34 cellular contexts compared by ENCODE assay signal in genomic region chr19:30704716-30705115, GRCh38.
DNase-seq lines count a peak whose midpoint lies in the region; ATAC-seq, FAIRE-seq and TF ChIP-seq lines count a peak whose summit lies in the region.
"Had no signal": no experiment of that assay in that cellular context is flagged by ENCODE, and none has a peak within 500 bp of the region (broad histone marks: within the 10 kb centered on the region; RNA-seq: fewer than 3 reads in every experiment).

No MANE protein-coding gene starts in this region.

- no peak overlapping the region for H3K9ac ChIP-seq in HepG2 (ENCODE audit: insufficient read depth, low read depth, low read length)
- H3K9ac ChIP-seq: BLaER1; BLaER1 treated with 17β-estradiol and CSF1 and Interleukin-3, amounts not matched to agents 10 nM and 100 nM had no signal

- POLR2A ChIA-PET in HepG2 (lab: Yijun Ruan, JAX) (no interaction called here), A549 (lab: Yijun Ruan, JAX) (no interaction called here)

- H4K20me1 ChIP-seq in HepG2 (ENCODE audit: insufficient read depth, low read length), result no peaks in the 10 kb centered on the region
- H4K20me1 ChIP-seq: BLaER1; BLaER1 treated with 17β-estradiol and CSF1 and Interleukin-3, amounts not matched to agents 10 nM and 100 nM had no signal

- intact Hi-C loops in HepG2 (cut with micrococcal nuclease; ENCODE audit: unreplicated experiment) (no loop called here), right lobe of liver (cut with DNase I) (no loop called here), sigmoid colon (cut with DNase I) (no loop called here)

- WGBS in HepG2 (ENCODE audit: low lambda C conversion rate), result 26% methylated on average over 4 of the region's 4 CpGs
- 93% methylated on average over 3 of the region's 4 CpGs for WGBS in right lobe of liver (ENCODE audit: insufficient coverage, low coverage, low lambda C conversion rate, missing lambda C conversion rate)
- 37% methylated on average over 4 of the region's 4 CpGs for WGBS in A549 (ENCODE audit: missing lambda C conversion rate)
- 85 to 93% methylated on average over 4 of the region's 4 CpGs for WGBS in sigmoid colon, 2 donors

- H3K27me3 ChIP-seq in HepG2 (ENCODE audit: control insufficient read depth in 1 of 2, insufficient read depth in 2 of 2, low read length in 2 of 2) (no peaks in the 10 kb centered on the region; a peak in 1 of 5 replicates), right lobe of liver (no peaks in the 10 kb centered on the region), sigmoid colon (no peaks in the 10 kb centered on the region)
- H3K27me3 ChIP-seq: BE2C; BLaER1; BLaER1 treated with 17β-estradiol and CSF1 and Interleukin-3, amounts not matched to agents 10 nM and 100 nM had no signal

- H3K4me3 ChIP-seq in HepG2 (replicated peaks in 1 of 3; ENCODE audit: insufficient read depth in 1 of 3, low read depth in 2 of 3, low read length in 3 of 3), result no peak overlapping the region
- no peak overlapping the region for H3K4me3 ChIP-seq in right lobe of liver
- H3K4me3 ChIP-seq in A549, result no peak overlapping the region
- no peak overlapping the region for H3K4me3 ChIP-seq in sigmoid colon
- H3K4me3 ChIP-seq: BLaER1; BLaER1 treated with 17β-estradiol and CSF1 and Interleukin-3, amounts not matched to agents 10 nM and 100 nM had no signal

- TF ChIP-seq RAD21 in HepG2 (CRISPR knock-in tag; IDR thresholded peaks at IDR 0.05) (no peak), A549 (conservative IDR thresholded peaks at IDR 0.05 in 1 of 2, IDR thresholded peaks at IDR 0.05 in 1 of 2) (no peak)

- H3K4me1 ChIP-seq in HepG2 (ENCODE audit: insufficient read depth, low read length), result no peaks in the 10 kb centered on the region
- H3K4me1 ChIP-seq in right lobe of liver, result no peaks in the 10 kb centered on the region
- H3K4me1 ChIP-seq in A549, result no peaks in the 10 kb centered on the region
- no peaks in the 10 kb centered on the region for H3K4me1 ChIP-seq in sigmoid colon
- H3K4me1 ChIP-seq: BE2C; BLaER1; BLaER1 treated with 17β-estradiol and CSF1 and Interleukin-3, amounts not matched to agents 10 nM and 100 nM; Caco-2 had no signal

- TF ChIP-seq CTCF in HepG2 (CRISPR knock-in tag; IDR thresholded peaks at IDR 0.05) (no peak), right lobe of liver (IDR thresholded peaks at IDR 0.05) (no peak), A549 (IDR thresholded peaks at IDR 0.05) (no peak), sigmoid colon (IDR thresholded peaks at IDR 0.05) (no peak), GM20000 (IDR thresholded peaks at IDR 0.05; ENCODE audit: extremely low read depth, missing control alignments) (no peak)

- no peak for TF ChIP-seq EP300 in HepG2 (IDR thresholded peaks at IDR 0.05; ENCODE audit: low read depth in 2 of 2, low read length in 2 of 2)
- TF ChIP-seq EP300 in HepG2 (CRISPR knock-in tag; IDR thresholded peaks at IDR 0.05; ENCODE audit: borderline replicate concordance), result no peak
- no peak for TF ChIP-seq EP300 in A549 (IDR thresholded peaks at IDR 0.05)
- no peak for TF ChIP-seq EP300 in sigmoid colon (IDR thresholded peaks at IDR 0.05)

- FAIRE-seq in HepG2 (lab: Jason Lieb, UNC) (no peak), A549 (lab: Jason Lieb, UNC) (no peak)
- FAIRE-seq: A204.1, D721Med had no signal

- H2AFZ ChIP-seq in HepG2 (ENCODE audit: low read length), result no peak overlapping the region

- in situ Hi-C loops in HepG2 (cut with HindIII; ENCODE audit: extremely low pct_ligation_motif_present, low pct_unique_long_range_greater_than_20kb), result no loop called here

- H3K79me2 ChIP-seq in HepG2 (ENCODE audit: insufficient read depth, low read length), result no peaks in the 10 kb centered on the region

- DNase-seq in activated effector memory CD4-positive, alpha-beta T cell treated with anti-CD3 and anti-CD28 coated beads, Interleukin-2, amount 50 U/mL, for 16 hours, result peak; percentile 27
- no peak for DNase-seq in activated effector memory CD4-positive, alpha-beta T cell treated with Interleukin-2 at 50 U/mL for 16 hours
- no peak for DNase-seq in HepG2 (ENCODE audit: low spot score)
- no peak for DNase-seq in right lobe of liver
- DNase-seq in A549 (ENCODE audit: low read depth in 1 of 2, low spot score in 1 of 2), result no peak
- peak; percentile 8 for DNase-seq in sigmoid colon
- no peak for DNase-seq in GM20000 (ENCODE audit: low spot score)
- DNase-seq: 8988T; ACHN; AML-193; BE2C; C1 segment of cervical spinal cord; Caco-2; Calu3; CD4-positive, alpha-beta memory T cell; CD4-positive, alpha-beta T cell; CD4-positive, CD25-positive, alpha-beta regulatory T cell; CD8-positive, alpha-beta memory T cell; CD8-positive, alpha-beta T cell; COR-L47; DMS 273 treated with DMSO at 0.1 percent for 48 hours; DMS153; DMS53; DMS79; DMS79 treated with DMSO at 0.1 percent for 48 hours; DND-41; EL had no signal

- no peak for TF ChIP-seq POLR2A in HepG2 (IDR thresholded peaks at IDR 0.05; ENCODE audit: insufficient read depth in 1 of 2, low read depth in 2 of 2, low read length in 2 of 2)
- no peak for TF ChIP-seq POLR2A in right lobe of liver (IDR thresholded peaks at IDR 0.05)
- TF ChIP-seq POLR2A in A549 (IDR thresholded peaks at IDR 0.05; ENCODE audit: low read length), result no peak
- TF ChIP-seq POLR2A in sigmoid colon (IDR thresholded peaks at IDR 0.05), result no peak

- BruUV-seq in HepG2 (replicated peaks; lab: Mats Ljungman, UMichigan), result no TSS peak

- no peaks in the 10 kb centered on the region for H3K36me3 ChIP-seq in HepG2 (replicated peaks in 1 of 2; ENCODE audit: control insufficient read depth in 1 of 2, insufficient read depth in 2 of 2, low read length in 2 of 2)
- no peaks in the 10 kb centered on the region for H3K36me3 ChIP-seq in right lobe of liver
- no peaks in the 10 kb centered on the region for H3K36me3 ChIP-seq in sigmoid colon
- H3K36me3 ChIP-seq: BE2C; BLaER1; BLaER1 treated with 17β-estradiol and CSF1 and Interleukin-3, amounts not matched to agents 10 nM and 100 nM had no signal

- H3K4me2 ChIP-seq in HepG2 (ENCODE audit: low read depth, low read length) (no peak overlapping the region), A549 (no peak overlapping the region)
- H3K4me2 ChIP-seq: BLaER1; BLaER1 treated with 17β-estradiol and CSF1 and Interleukin-3, amounts not matched to agents 10 nM and 100 nM had no signal

- CTCF ChIA-PET in HepG2 (lab: Yijun Ruan, JAX; ENCODE audit: low intra/inter-chr PET ratio, low total read pairs), result no interaction called here
- CTCF ChIA-PET in A549 (lab: Yijun Ruan, JAX), result interaction anchor here (0.6 to 4.1 kb wide), 7 partner anchors 9 to 1590 kb away, joined by 3 to 29 read pairs (median 3); no protein-coding TSS in a partner anchor

- ATAC-seq in HepG2 (no peak), right lobe of liver (no peak), A549 (no peak), HG03045 (IDR thresholded peaks at IDR 0.05; ENCODE audit: unreplicated experiment) (no peak)
- ATAC-seq: CD8-positive, alpha-beta T cell had no signal

- no peak overlapping the region for H3K27ac ChIP-seq in HepG2 (ENCODE audit: extremely low read length, insufficient read depth, low read length)
- H3K27ac ChIP-seq in right lobe of liver, result no peak overlapping the region
- H3K27ac ChIP-seq in A549, result no peak overlapping the region
- H3K27ac ChIP-seq in sigmoid colon, result no peak overlapping the region
- H3K27ac ChIP-seq: 22Rv1; BLaER1; BLaER1 treated with 17β-estradiol and CSF1 and Interleukin-3, amounts not matched to agents 10 nM and 100 nM; C4-2B had no signal

- H3K9me3 ChIP-seq in HepG2 (ENCODE audit: low read length), result no peaks in the 10 kb centered on the region
- H3K9me3 ChIP-seq in right lobe of liver, result no peaks in the 10 kb centered on the region
- no peaks in the 10 kb centered on the region for H3K9me3 ChIP-seq in A549
- H3K9me3 ChIP-seq in sigmoid colon, result no peaks in the 10 kb centered on the region
- H3K9me3 ChIP-seq: BE2C; BLaER1; BLaER1 treated with 17β-estradiol and CSF1 and Interleukin-3, amounts not matched to agents 10 nM and 100 nM; Caco-2 had no signal

TF ChIP-seq in HepG2, 621 proteins besides CTCF, POLR2A, EP300 and RAD21:
- TF ChIP-seq MAFK (conservative IDR thresholded peaks at IDR 0.05 in 1 of 2, IDR thresholded peaks at IDR 0.05 in 1 of 2; ENCODE audit: low read length in 2 of 2) (peak; percentile 20 to 64; a peak in 2 of 4 replicates), MAFF (IDR thresholded peaks at IDR 0.05; ENCODE audit: low read depth, low read length) (0 out of 2 replicates have a peak, but pooled peaks have one; percentile 14), PAX8 (CRISPR knock-in tag; IDR thresholded peaks at IDR 0.05; ENCODE audit: borderline replicate concordance) (no peak)

TF ChIP-seq in A549, 52 proteins besides CTCF, POLR2A, EP300 and RAD21:
- peak; percentile 63 for TF ChIP-seq MAFK (IDR thresholded peaks at IDR 0.05; ENCODE audit: partially characterized antibody)
- no peak for TF ChIP-seq JUN (IDR thresholded peaks at IDR 0.05)
- TF ChIP-seq HOXB5 (CRISPR knock-in tag; IDR thresholded peaks at IDR 0.05), result no peak

Comparison
In these comparisons a context has a peak if more than half of its experiments do, and no peak if none do; other contexts are left out.
1. DNase-seq: peak in activated effector memory CD4-positive, alpha-beta T cell treated with anti-CD3 and anti-CD28 coated beads, Interleukin-2, amount 50 U/mL, for 16 hours (single experiment) and sigmoid colon (single experiment); none in activated effector memory CD4-positive, alpha-beta T cell treated with Interleukin-2 at 50 U/mL for 16 hours (single experiment), HepG2 (single experiment), right lobe of liver (0 of 3), A549 (0 of 2) and GM20000 (single experiment).